In the genomic region with DNA sequence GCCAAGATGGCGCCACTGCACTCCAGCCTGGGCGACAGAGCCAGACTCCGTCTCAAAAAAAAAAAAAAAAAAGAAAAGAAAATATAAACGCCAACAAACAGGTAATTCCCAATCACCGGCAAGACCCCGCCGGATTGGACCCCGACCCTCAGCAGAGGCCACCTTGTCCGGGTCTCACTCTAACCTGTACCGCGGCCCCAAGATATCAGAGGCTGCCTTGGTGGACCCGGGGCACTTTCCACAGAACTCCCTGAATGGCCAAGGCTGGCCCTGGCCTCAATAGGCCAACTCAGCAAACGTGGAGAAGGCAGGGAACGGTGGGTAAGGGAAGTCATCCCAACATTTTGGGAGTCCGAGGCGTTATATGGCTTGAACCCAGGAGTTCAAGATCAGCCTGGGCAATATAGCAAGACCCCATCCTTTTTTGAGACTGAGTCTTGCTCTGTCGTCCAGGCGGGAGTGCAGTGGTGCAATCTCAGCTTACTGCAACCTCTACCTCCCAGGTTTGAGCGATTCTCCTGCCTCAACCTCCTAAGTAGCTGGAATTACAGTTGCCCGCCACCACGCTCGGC, we compare ENCODE assay signal across 1 cellular context.
TF ChIP-seq lines count a peak whose summit lies in the region.

No MANE protein-coding gene starts in this region.

TF ChIP-seq in GM23338, 12 proteins besides CTCF, POLR2A, EP300 and RAD21:
- TF ChIP-seq, protein P1, sequence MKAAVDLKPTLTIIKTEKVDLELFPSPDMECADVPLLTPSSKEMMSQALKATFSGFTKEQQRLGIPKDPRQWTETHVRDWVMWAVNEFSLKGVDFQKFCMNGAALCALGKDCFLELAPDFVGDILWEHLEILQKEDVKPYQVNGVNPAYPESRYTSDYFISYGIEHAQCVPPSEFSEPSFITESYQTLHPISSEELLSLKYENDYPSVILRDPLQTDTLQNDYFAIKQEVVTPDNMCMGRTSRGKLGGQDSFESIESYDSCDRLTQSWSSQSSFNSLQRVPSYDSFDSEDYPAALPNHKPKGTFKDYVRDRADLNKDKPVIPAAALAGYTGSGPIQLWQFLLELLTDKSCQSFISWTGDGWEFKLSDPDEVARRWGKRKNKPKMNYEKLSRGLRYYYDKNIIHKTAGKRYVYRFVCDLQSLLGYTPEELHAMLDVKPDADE (IDR thresholded peaks at IDR 0.05) = no peak
- no peak for TF ChIP-seq CREB1 (CRISPR knock-in tag; IDR thresholded peaks at IDR 0.05; ENCODE audit: low read depth)
- no peak for TF ChIP-seq NANOG (IDR thresholded peaks at IDR 0.05; ENCODE audit: borderline replicate concordance)
- no peak for TF ChIP-seq POLR2AphosphoS5 (IDR thresholded peaks at IDR 0.05; ENCODE audit: low read depth)
